24 cellular contexts compared by ENCODE assay signal in the genomic region with DNA sequence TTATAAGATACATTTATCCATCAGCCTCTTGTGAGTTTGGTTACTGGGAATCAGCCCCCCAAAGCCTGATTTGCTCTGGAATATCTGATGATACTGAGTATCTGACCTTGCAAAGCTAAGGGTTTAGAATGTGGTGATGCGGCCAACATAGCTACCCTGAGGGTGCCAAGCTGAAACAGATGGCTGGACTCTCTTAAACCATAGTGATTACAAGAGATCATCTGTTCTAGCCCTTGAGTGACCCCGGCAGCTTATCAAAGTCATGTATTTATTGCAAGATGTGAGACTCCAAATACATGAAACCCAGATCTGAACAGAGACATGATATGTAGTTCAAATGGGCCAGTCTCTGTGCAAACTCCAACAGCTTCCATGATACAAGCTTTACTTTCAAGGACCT.
"Had no signal": no experiment of that assay in that cellular context is flagged by ENCODE, and none has a peak within 500 bp of the region (broad histone marks: within the 10 kb centered on the region; RNA-seq: fewer than 3 reads in every experiment).

No MANE protein-coding gene starts in this region.

- ATAC-seq: activated T-helper 17 cell treated with anti-CD3 and anti-CD28 coated beads, Interleukin-2, amount 50 U/mL, for 72 hours; PC-3; WTC11 had no signal

- H3K27me3 Mint-ChIP-seq: activated naive CD8-positive, alpha-beta T cell; activated T-helper 17 cell treated with anti-CD3 and anti-CD28 coated beads, Interleukin-2, amount 50 U/mL, for 72 hours had no signal

- H3K27ac Mint-ChIP-seq: activated CD4-positive, alpha-beta memory T cell treated with anti-CD3 and anti-CD28 coated beads, Interleukin-2, amount 10 ng/mL, durations not matched to agents 7 days and 5 days; activated naive CD4-positive, alpha-beta T cell treated with anti-CD3 and anti-CD28 coated beads for 36 hours; activated naive CD8-positive, alpha-beta T cell; activated T-helper 17 cell treated with anti-CD3 and anti-CD28 coated beads, Interleukin-2, amount 50 U/mL, for 72 hours; T-helper 2 cell treated with Interferon-gamma antibody and Interleukin-4, amounts not matched to agents 5 μg/mL and 100 μg/mL, for 36 hours; WTC11 had no signal

- DNase-seq: activated CD4-positive, alpha-beta memory T cell treated with anti-CD3 and anti-CD28 coated beads, Interleukin-2, amount 10 ng/mL, durations not matched to agents 7 days and 5 days; activated CD4-positive, alpha-beta T cell treated with anti-CD3 and anti-CD28 coated beads for 48 hours; activated CD4-positive, CD25-positive, alpha-beta regulatory T cell treated with anti-CD3 and anti-CD28 coated beads, Interleukin-2, amount 50 U/mL, for 72 hours; activated gamma-delta T cell; activated naive CD4-positive, alpha-beta T cell treated with anti-CD3 and anti-CD28 coated beads for 36 hours; activated T-cell treated with anti-CD3 and anti-CD28 coated beads for 4 hours; activated T-cell treated with anti-CD3 and anti-CD28 coated beads, Interleukin-2, amount 50 U/mL, for 48 hours; amygdala; KG1; NCI-H1048; NCI-H146; NCI-H187 treated with DMSO at 0.1 percent for 48 hours; NCI-H2081 treated with DMSO at 0.1 percent for 48 hours; NCI-H526; NCI-H774; PC-3; SHP77 treated with DMSO at 0.1 percent for 48 hours; T-helper 1 cell had no signal

- H3K9me3 Mint-ChIP-seq: activated CD4-positive, alpha-beta memory T cell treated with anti-CD3 and anti-CD28 coated beads, Interleukin-2, amount 10 ng/mL, durations not matched to agents 7 days and 5 days; activated naive CD4-positive, alpha-beta T cell treated with anti-CD3 and anti-CD28 coated beads for 36 hours; activated T-helper 17 cell treated with anti-CD3 and anti-CD28 coated beads, Interleukin-2, amount 50 U/mL, for 72 hours; central memory CD8-positive, alpha-beta T cell; T-helper 2 cell treated with Interferon-gamma antibody and Interleukin-4, amounts not matched to agents 5 μg/mL and 100 μg/mL, for 36 hours; WTC11 had no signal

- H3K4me1 Mint-ChIP-seq: activated CD4-positive, alpha-beta memory T cell treated with anti-CD3 and anti-CD28 coated beads, Interleukin-2, amount 10 ng/mL, durations not matched to agents 7 days and 5 days; activated T-helper 17 cell treated with anti-CD3 and anti-CD28 coated beads, Interleukin-2, amount 50 U/mL, for 72 hours had no signal

- H3K4me3 Mint-ChIP-seq: activated CD4-positive, alpha-beta memory T cell treated with anti-CD3 and anti-CD28 coated beads, Interleukin-2, amount 10 ng/mL, durations not matched to agents 7 days and 5 days; activated naive CD4-positive, alpha-beta T cell treated with anti-CD3 and anti-CD28 coated beads for 36 hours; activated naive CD8-positive, alpha-beta T cell; activated T-helper 17 cell treated with anti-CD3 and anti-CD28 coated beads, Interleukin-2, amount 50 U/mL, for 72 hours; brain; central memory CD8-positive, alpha-beta T cell; T-helper 2 cell treated with Interferon-gamma antibody and Interleukin-4, amounts not matched to agents 5 μg/mL and 100 μg/mL, for 36 hours; WTC11 had no signal

- H3K36me3 Mint-ChIP-seq: activated naive CD8-positive, alpha-beta T cell; brain; WTC11 had no signal
